In genomic region chr16:56192644-56192960, GRCh38 we compare ENCODE assay signal across 10 cellular contexts. TPM values are rescaled to one million over a fixed set of nuclear protein-coding genes. Genes with fewer than 3 reads are reported as not detected.
DNase-seq lines count a peak whose midpoint lies in the region; ATAC-seq and TF ChIP-seq lines count a peak whose summit lies in the region.
"Had no signal": no experiment of that assay in that cellular context is flagged by ENCODE, and none has a peak within 500 bp of the region (broad histone marks: within the 10 kb centered on the region; RNA-seq: fewer than 3 reads in every experiment).

No MANE protein-coding gene starts in this region.

- H3K36me3 ChIP-seq in duodenal mucosa (ENCODE audit: control insufficient read depth in 1 of 2, insufficient read depth in 2 of 2, low read length in 2 of 2) = no peaks in the 10 kb centered on the region
- H3K36me3 ChIP-seq in psoas muscle (ENCODE audit: insufficient read depth in 1 of 2, low read depth in 1 of 2) = no peaks in the 10 kb centered on the region
- no peaks in the 10 kb centered on the region for H3K36me3 ChIP-seq in left lung

- no peak overlapping the region for H3K9ac ChIP-seq in duodenal mucosa (ENCODE audit: low read depth in 1 of 2, low read length in 2 of 2)

- H3K27ac ChIP-seq in duodenal mucosa (ENCODE audit: low read depth, low read length) (no peak overlapping the region), psoas muscle (no peak overlapping the region), left lung (no peak overlapping the region)

- H3K27me3 ChIP-seq in duodenal mucosa (ENCODE audit: control insufficient read depth in 1 of 2, insufficient read depth in 2 of 2, low read length in 2 of 2) (peaks cover 40 to 60% of the 10 kb centered on the region in 2 donors), psoas muscle (ENCODE audit: insufficient read depth in 3 of 3, low read length in 2 of 3) (peaks cover 0 to 88% (median 9%) of the 10 kb centered on the region in 3 donors), left lung (peaks cover 64 to 99% of the 10 kb centered on the region in 2 donors)

- WGBS in psoas muscle, 3 donors = 18 to 28% (median 22%) methylated on average over 5 of the region's 5 CpGs

- H3K4me1 ChIP-seq in duodenal mucosa (ENCODE audit: control insufficient read depth in 1 of 2, insufficient read depth in 2 of 2, low read length in 2 of 2) (peaks cover 0 to 7% of the 10 kb centered on the region in 2 donors), psoas muscle (no peaks in the 10 kb centered on the region), left lung (peaks cover 10 to 16% of the 10 kb centered on the region in 2 donors)

- intact Hi-C loops in psoas muscle (cut with DNase I) = no loop called here
- intact Hi-C loops in left lung (cut with DNase I) = no loop called here

- H3K4me3 ChIP-seq in duodenal mucosa (ENCODE audit: low read depth in 1 of 2, low read length in 2 of 2) (peak overlapping the region; percentile 32 to 45), psoas muscle (peak overlapping the region; percentile 65), left lung (no peak overlapping the region)

- no peak for TF ChIP-seq CTCF in psoas muscle (IDR thresholded peaks at IDR 0.05)
- no peak for TF ChIP-seq CTCF in left lung (IDR thresholded peaks at IDR 0.05)

- DNase-seq in NCI-H1694 treated with DMSO at 0.1 percent for 48 hours (lab: John Stamatoyannopoulos, UW) (peak; percentile 17), NCI-H1694 (lab: John Stamatoyannopoulos, UW) (no peak), NCI-H1105 treated with DMSO at 0.1 percent for 48 hours (lab: John Stamatoyannopoulos, UW) (peak; percentile 25), psoas muscle (no peak), NCI-H1048 (lab: John Stamatoyannopoulos, UW) (no peak), left lung (no peak)
- DNase-seq: activated CD4-positive, alpha-beta T cell treated with anti-CD3 and anti-CD28 coated beads, Interleukin-2, amount 50 U/mL, for 48 hours had no signal

- H3K9me3 ChIP-seq in duodenal mucosa (ENCODE audit: control insufficient read depth in 1 of 2, low read length in 2 of 2) (no peaks in the 10 kb centered on the region), psoas muscle (no peaks in the 10 kb centered on the region), left lung (no peaks in the 10 kb centered on the region)

- ATAC-seq in psoas muscle (no peak), left lung (no peak), HG03342 (IDR thresholded peaks at IDR 0.05; ENCODE audit: unreplicated experiment) (no peak)

RNA-seq across cellular contexts. Expression of gene GNAO1, which starts 1.3 kb away (rescaled TPM):
- total RNA-seq in psoas muscle (1 to 10 TPM in 3 of 4 donors, under 1 TPM in 1; 0.50 to 1.9 (median 1.1) TPM), left lung (1 to 10 TPM; 1.3 to 1.4 TPM)
- polyA plus RNA-seq in psoas muscle = under 1 TPM; 0.35 to 0.60 (median 0.36) TPM
- total RNA-seq: A172 had no signal

Comparison
In these comparisons a context has a peak if more than half of its experiments do, and no peak if none do; other contexts are left out.
1. DNase-seq: peak in NCI-H1694 treated with DMSO at 0.1 percent for 48 hours (single experiment) and NCI-H1105 treated with DMSO at 0.1 percent for 48 hours (single experiment); none in NCI-H1694 (single experiment), psoas muscle (0 of 2), NCI-H1048 (single experiment) and left lung (0 of 2).
2. H3K4me3 ChIP-seq: peak in duodenal mucosa (2 of 2) and psoas muscle (single experiment); none in left lung (0 of 2).